Comparison of ENCODE assay signal across 8 cellular contexts in the genomic region with DNA sequence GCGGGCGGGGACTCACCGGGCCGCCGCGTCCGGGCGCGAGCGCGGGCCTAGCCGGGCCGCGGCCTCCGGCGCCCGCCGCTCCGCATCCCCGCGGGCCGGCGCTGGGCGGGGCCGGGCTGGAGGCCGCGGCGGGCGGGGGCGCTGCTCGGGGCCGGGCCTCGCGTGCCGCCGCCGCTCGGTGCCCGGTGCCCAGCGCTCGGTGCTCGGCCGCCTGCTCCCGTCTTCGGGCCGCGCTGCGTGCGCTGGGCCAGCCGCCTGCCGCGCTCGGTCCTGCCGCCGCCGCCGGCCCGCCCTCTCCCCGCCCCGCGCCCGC. TPM values are rescaled to one million over a fixed set of nuclear protein-coding genes. Genes with fewer than 3 reads are reported as not detected.
DNase-seq lines count a peak whose midpoint lies in the region; ATAC-seq and TF ChIP-seq lines count a peak whose summit lies in the region.

AKT1 (minus strand) TSS at position 281 of the 313 bp plus-strand sequence. CDS start 3,105 bp downstream, outside the sequence.

- CTCF ChIA-PET in HEK293T (lab: Yijun Ruan, JAX): no interaction called here

- H3K9me3 ChIP-seq in Loucy (ENCODE audit: insufficient read depth, low read depth, low read length) (no peaks in the 10 kb centered on the region), mesodermal cell (ENCODE audit: control insufficient read depth, low read length) (no peaks in the 10 kb centered on the region)

- no peaks in the 10 kb centered on the region for H3K9me3 Mint-ChIP-seq in dendritic cell treated with granulocyte-macrophage colony-stimulating factor and Interleukin-4, amounts not matched to agents 40 ng/mL and 50 ng/mL, for 4 days

- POLR2A ChIA-PET in HEK293T (lab: Yijun Ruan, JAX): interaction anchor here (1.5 kb wide), 1 partner anchor 26 kb away, joined by 5 read pairs; no protein-coding TSS in a partner anchor

- H2AFZ ChIP-seq in Loucy (ENCODE audit: low read length): 0 out of 2 replicates have a peak within 1 kb of the TSS, but pooled peaks have one; percentile 45

- ATAC-seq in GM19324 (IDR thresholded peaks at IDR 0.05; ENCODE audit: low FRiP score, unreplicated experiment) (peak; percentile 33), GM21786 (IDR thresholded peaks at IDR 0.05; ENCODE audit: unreplicated experiment) (no peak)

- H3K27me3 Mint-ChIP-seq in dendritic cell treated with granulocyte-macrophage colony-stimulating factor and Interleukin-4, amounts not matched to agents 40 ng/mL and 50 ng/mL, for 4 days: peaks cover 17% of the 10 kb centered on the region

- H3K4me3 Mint-ChIP-seq in dendritic cell treated with granulocyte-macrophage colony-stimulating factor and Interleukin-4, amounts not matched to agents 40 ng/mL and 50 ng/mL, for 4 days: peak within 1 kb of the TSS; percentile 89

- H3K27ac Mint-ChIP-seq in dendritic cell treated with granulocyte-macrophage colony-stimulating factor and Interleukin-4, amounts not matched to agents 40 ng/mL and 50 ng/mL, for 4 days: peak within 1 kb of the TSS; percentile 81

- H3K9ac ChIP-seq in Loucy (ENCODE audit: low read depth, low read length, poor library complexity, severe bottlenecking): peak within 1 kb of the TSS; percentile 72

- H3F3A ChIP-seq in Loucy (ENCODE audit: low read depth): peaks cover 13% of the 10 kb centered on the region

- intact Hi-C loops in dendritic cell treated with granulocyte-macrophage colony-stimulating factor and Interleukin-4, amounts not matched to agents 40 ng/mL and 50 ng/mL, for 4 days (cut with micrococcal nuclease): no loop called here

- peaks cover 46% of the 10 kb centered on the region for H4K20me1 ChIP-seq in Loucy (ENCODE audit: insufficient read depth, low read length, poor library complexity, severe bottlenecking)

- no peaks in the 10 kb centered on the region for H3K27me3 ChIP-seq in Loucy (ENCODE audit: insufficient read depth, low read length, poor library complexity, severe bottlenecking)

- TF ChIP-seq CTCF in Loucy (conservative IDR thresholded peaks at IDR 0.05; ENCODE audit: low read length): no peak

- DNase-seq in HEK293T (ENCODE audit: extremely low spot score): no peak
- no peak for DNase-seq in SKM-1 treated with dmso at 0.1 percent for 144 hours (lab: John Stamatoyannopoulos, UW; ENCODE audit: unreplicated experiment)

- H3K36me3 Mint-ChIP-seq in dendritic cell treated with granulocyte-macrophage colony-stimulating factor and Interleukin-4, amounts not matched to agents 40 ng/mL and 50 ng/mL, for 4 days (ENCODE audit: low read depth): peaks cover 43% of the 10 kb centered on the region

- peaks cover 47% of the 10 kb centered on the region for H3K79me2 ChIP-seq in Loucy (ENCODE audit: insufficient read depth, low read length)

- no peaks in the 10 kb centered on the region for H3K9me2 ChIP-seq in Loucy (replicated peaks; ENCODE audit: low read depth, low read length)

- peak within 1 kb of the TSS; percentile 75 for H3K4me3 ChIP-seq in Loucy (ENCODE audit: low read length, poor library complexity, severe bottlenecking)
- peak within 1 kb of the TSS; percentile 75 for H3K4me3 ChIP-seq in mesodermal cell (ENCODE audit: extremely low read depth, insufficient read depth, low read length, poor library complexity, severe bottlenecking)
- H3K4me3 ChIP-seq in urinary bladder (ENCODE audit: low read depth, low read length): peak within 1 kb of the TSS; percentile 90

- H3K4me1 ChIP-seq in Loucy (ENCODE audit: insufficient read depth, low read length, poor library complexity, severe bottlenecking) (peaks cover 55% of the 10 kb centered on the region), mesodermal cell (ENCODE audit: control insufficient read depth, insufficient read depth, low read length, poor library complexity, severe bottlenecking) (peaks cover 41% of the 10 kb centered on the region), urinary bladder (ENCODE audit: insufficient read depth) (peaks cover 2% of the 10 kb centered on the region)

- H3K27ac ChIP-seq in mesodermal cell (ENCODE audit: low read depth, low read length, severe bottlenecking) (no peak within 1 kb of the TSS), urinary bladder (ENCODE audit: low read depth) (peak within 1 kb of the TSS; percentile 63)

- 0% methylated on average over 29 to 38 of the region's 62 CpGs for whole genome bisulfite sequencing in mesodermal cell (ENCODE audit: insufficient coverage in 2 of 2), 2 experiments
- under 1% methylated on average over 61 of the region's 62 CpGs for WGBS in urinary bladder

- H3K4me2 ChIP-seq in Loucy (ENCODE audit: low read depth, low read length, poor library complexity, severe bottlenecking): peak within 1 kb of the TSS; percentile 90

- H3K4me1 Mint-ChIP-seq in dendritic cell treated with granulocyte-macrophage colony-stimulating factor and Interleukin-4, amounts not matched to agents 40 ng/mL and 50 ng/mL, for 4 days (ENCODE audit: low read depth): peaks cover 86% of the 10 kb centered on the region

- H3K36me3 ChIP-seq in Loucy (ENCODE audit: insufficient read depth, low read length) (no peaks in the 10 kb centered on the region), mesodermal cell (ENCODE audit: control insufficient read depth, insufficient read depth, low read length) (peaks cover 31% of the 10 kb centered on the region), urinary bladder (ENCODE audit: insufficient read depth) (no peaks in the 10 kb centered on the region)

TF ChIP-seq in HEK293T, 16 proteins besides CTCF, POLR2A, EP300 and RAD21:
- TF ChIP-seq BHLHE40 (IDR thresholded peaks at IDR 0.05; ENCODE audit: borderline replicate concordance): no peak
- TF ChIP-seq TARDBP (IDR thresholded peaks at IDR 0.05): no peak
- no peak for TF ChIP-seq FOXA1 (IDR thresholded peaks at IDR 0.05)
- TF ChIP-seq NFRKB (IDR thresholded peaks at IDR 0.05): no peak
- no peak for TF ChIP-seq ARNT (IDR thresholded peaks at IDR 0.05)

RNA-seq across cellular contexts. Expression of gene AKT1, which starts in this region (rescaled TPM):
- polyA plus RNA-seq in mesodermal cell (2013, experiment 1 of 2): 113 TPM
- 91.0 TPM for polyA plus RNA-seq in mesodermal cell (2013, experiment 2 of 2)
- total RNA-seq in urinary bladder: 70.3 TPM
- 162 TPM for polyA plus RNA-seq in urinary bladder
